Comparison of ENCODE assay signal across 1 cellular context in the genomic region with DNA sequence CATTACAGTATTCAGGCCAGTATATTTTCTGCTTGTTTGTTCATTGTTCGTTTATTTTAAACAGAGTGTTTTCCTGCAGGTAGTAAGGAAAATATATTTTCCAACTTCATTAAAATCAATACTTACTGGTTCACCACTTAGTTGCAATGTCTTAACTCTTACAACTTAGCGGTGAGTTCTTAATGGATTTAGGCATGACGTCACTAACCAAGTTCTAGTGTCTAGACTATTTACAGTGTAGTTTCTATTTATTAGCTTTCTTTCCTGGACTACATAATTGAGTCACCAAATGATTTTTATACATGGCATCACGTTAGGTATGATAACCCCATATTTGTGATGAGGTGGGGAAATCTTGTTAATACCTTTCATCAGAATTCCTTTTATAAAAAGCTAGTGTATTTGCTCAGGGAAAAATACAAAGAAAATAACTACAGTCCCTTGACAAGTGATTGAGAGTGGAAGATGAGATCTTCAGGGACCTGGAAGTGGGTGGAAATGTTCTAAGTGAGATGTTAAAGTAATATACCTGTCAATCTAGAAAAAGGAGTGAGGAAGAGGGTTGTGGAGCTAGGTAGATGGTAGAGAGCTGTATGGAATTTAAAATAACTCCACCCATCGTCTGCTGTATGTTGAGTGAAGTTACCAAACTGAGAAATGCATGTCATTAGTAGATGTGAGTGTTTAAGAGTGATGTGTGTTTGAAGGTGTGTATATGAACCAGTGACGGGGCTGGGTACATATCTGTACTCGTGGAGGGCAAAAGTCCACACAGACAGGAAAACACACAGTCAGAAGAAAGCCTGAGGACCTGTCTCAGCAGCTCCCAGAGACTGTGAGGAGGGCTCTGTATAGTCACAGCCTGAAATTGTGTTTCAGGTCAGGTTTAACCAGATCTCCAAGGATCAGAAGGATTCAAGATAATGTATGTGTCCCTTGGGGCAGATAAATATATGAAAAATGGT.
TF ChIP-seq lines count a peak whose summit lies in the region.

No MANE protein-coding gene starts in this region.

TF ChIP-seq in neural cell, 6 proteins besides CTCF, POLR2A, EP300 and RAD21:
- TF ChIP-seq, protein P1, sequence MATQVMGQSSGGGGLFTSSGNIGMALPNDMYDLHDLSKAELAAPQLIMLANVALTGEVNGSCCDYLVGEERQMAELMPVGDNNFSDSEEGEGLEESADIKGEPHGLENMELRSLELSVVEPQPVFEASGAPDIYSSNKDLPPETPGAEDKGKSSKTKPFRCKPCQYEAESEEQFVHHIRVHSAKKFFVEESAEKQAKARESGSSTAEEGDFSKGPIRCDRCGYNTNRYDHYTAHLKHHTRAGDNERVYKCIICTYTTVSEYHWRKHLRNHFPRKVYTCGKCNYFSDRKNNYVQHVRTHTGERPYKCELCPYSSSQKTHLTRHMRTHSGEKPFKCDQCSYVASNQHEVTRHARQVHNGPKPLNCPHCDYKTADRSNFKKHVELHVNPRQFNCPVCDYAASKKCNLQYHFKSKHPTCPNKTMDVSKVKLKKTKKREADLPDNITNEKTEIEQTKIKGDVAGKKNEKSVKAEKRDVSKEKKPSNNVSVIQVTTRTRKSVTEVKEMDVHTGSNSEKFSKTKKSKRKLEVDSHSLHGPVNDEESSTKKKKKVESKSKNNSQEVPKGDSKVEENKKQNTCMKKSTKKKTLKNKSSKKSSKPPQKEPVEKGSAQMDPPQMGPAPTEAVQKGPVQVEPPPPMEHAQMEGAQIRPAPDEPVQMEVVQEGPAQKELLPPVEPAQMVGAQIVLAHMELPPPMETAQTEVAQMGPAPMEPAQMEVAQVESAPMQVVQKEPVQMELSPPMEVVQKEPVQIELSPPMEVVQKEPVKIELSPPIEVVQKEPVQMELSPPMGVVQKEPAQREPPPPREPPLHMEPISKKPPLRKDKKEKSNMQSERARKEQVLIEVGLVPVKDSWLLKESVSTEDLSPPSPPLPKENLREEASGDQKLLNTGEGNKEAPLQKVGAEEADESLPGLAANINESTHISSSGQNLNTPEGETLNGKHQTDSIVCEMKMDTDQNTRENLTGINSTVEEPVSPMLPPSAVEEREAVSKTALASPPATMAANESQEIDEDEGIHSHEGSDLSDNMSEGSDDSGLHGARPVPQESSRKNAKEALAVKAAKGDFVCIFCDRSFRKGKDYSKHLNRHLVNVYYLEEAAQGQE (IDR thresholded peaks at IDR 0.05; ENCODE audit: borderline replicate concordance) = peak; percentile 95
- TF ChIP-seq TAF1 (IDR thresholded peaks at IDR 0.05; ENCODE audit: low read depth) (no peak), EZH2 (IDR thresholded peaks at IDR 0.05; ENCODE audit: borderline replicate concordance, insufficient read depth, low read length, poor library complexity, severe bottlenecking) (no peak), SMC3 (conservative IDR thresholded peaks at IDR 0.05; ENCODE audit: poor library complexity) (no peak), MXI1 (conservative IDR thresholded peaks at IDR 0.05; ENCODE audit: poor library complexity, severe bottlenecking) (no peak), POLR2AphosphoS5 (IDR thresholded peaks at IDR 0.05) (peak; percentile 72)
